Comparison of ENCODE assay signal across 13 cellular contexts in the genomic region with DNA sequence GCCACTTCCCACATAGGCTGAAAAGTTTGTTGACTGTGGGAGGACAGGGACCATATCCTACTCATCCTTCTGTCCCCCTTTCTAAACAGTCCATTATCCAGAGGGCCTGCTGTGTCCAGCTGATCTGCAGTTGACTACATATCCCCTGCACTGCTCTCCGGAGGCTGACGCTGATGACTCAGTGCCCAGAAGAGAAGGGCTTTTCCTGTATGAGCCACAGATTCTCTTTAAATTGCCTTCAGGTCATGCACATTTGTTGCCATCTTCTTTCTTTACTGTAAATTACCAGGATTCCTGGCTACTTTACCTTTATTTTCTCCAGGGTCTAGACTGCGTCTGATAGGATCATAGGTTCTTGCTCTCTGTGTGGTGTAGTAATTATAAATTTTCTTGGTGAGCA.
DNase-seq lines count a peak whose midpoint lies in the region; FAIRE-seq and TF ChIP-seq lines count a peak whose summit lies in the region.
"Had no signal": no experiment of that assay in that cellular context is flagged by ENCODE, and none has a peak within 500 bp of the region (broad histone marks: within the 10 kb centered on the region; RNA-seq: fewer than 3 reads in every experiment).

No MANE protein-coding gene starts in this region.

- no peak overlapping the region for H3K4me3 ChIP-seq in prostate gland
- H3K4me3 ChIP-seq: thoracic aorta had no signal

- peaks cover 13% of the 10 kb centered on the region; the same call in 1 of the 2 replicates for H3K9me3 Mint-ChIP-seq in HFFc6

- TF ChIP-seq CTCF in HFFc6 (IDR thresholded peaks at IDR 0.05) (no peak), prostate gland (IDR thresholded peaks at IDR 0.05) (no peak)

- H3K27ac ChIP-seq in prostate gland, result no peak overlapping the region
- H3K27ac ChIP-seq: thoracic aorta had no signal

- intact Hi-C loops in prostate gland (cut with DNase I), result no loop called here

- H3K27me3 ChIP-seq in prostate gland (replicated peaks; ENCODE audit: insufficient read depth), result no peaks in the 10 kb centered on the region

- DNase-seq in HFFc6 (peak; percentile 53), amniotic stem cell (lab: John Stamatoyannopoulos, UW) (peak; percentile 36), foreskin melanocyte (peak; percentile 50), urothelium cell line (ENCODE audit: low spot score) (peak; percentile 9), D341Med (ENCODE audit: low spot score) (no peak), prostate gland (ENCODE audit: low spot score) (no peak)
- DNase-seq in activated CD4-positive, CD25-positive, alpha-beta regulatory T cell (lab: John Stamatoyannopoulos, UW), result no peak
- DNase-seq: activated T-cell treated with anti-CD3 and anti-CD28 coated beads, Interleukin-2, amount 50 U/mL, for 4 hours; naive B cell; NCI-H1694; NCI-H82 had no signal

- H3K36me3 ChIP-seq in prostate gland, result no peaks in the 10 kb centered on the region
- H3K36me3 ChIP-seq: thoracic aorta had no signal

- H3K27ac Mint-ChIP-seq in HFFc6, result peak overlapping the region; percentile 8; the same call in 1 of the 2 replicates
- H3K27ac Mint-ChIP-seq: naive B cell, WTC11 had no signal

- H3K9me3 ChIP-seq in prostate gland, result no peaks in the 10 kb centered on the region

- peaks cover 13% of the 10 kb centered on the region for H3K4me1 Mint-ChIP-seq in HFFc6 (ENCODE audit: low read depth)
- H3K4me1 Mint-ChIP-seq: naive B cell, WTC11 had no signal

- H3K27me3 Mint-ChIP-seq in HFFc6 (ENCODE audit: insufficient read depth), result peaks cover 8% of the 10 kb centered on the region

- TF ChIP-seq POLR2A in prostate gland (IDR thresholded peaks at IDR 0.05), result no peak

- 79% methylated on average over 3 of the region's 3 CpGs for WGBS in prostate gland

- no peaks in the 10 kb centered on the region for H3K4me1 ChIP-seq in prostate gland (replicated peaks)

- no peak for FAIRE-seq in urothelium cell line (lab: Jason Lieb, UNC)

- H3K4me3 Mint-ChIP-seq in HFFc6, result no peak overlapping the region
- H3K4me3 Mint-ChIP-seq: activated T-cell treated with anti-CD3 and anti-CD28 coated beads, Interleukin-2, amount 50 U/mL, for 4 hours; naive B cell; WTC11 had no signal

- peaks cover 4% of the 10 kb centered on the region; the same call in 1 of the 2 replicates for H3K36me3 Mint-ChIP-seq in HFFc6 (ENCODE audit: low read depth)
- H3K36me3 Mint-ChIP-seq: naive B cell, WTC11 had no signal

Comparison
In these comparisons a context has a peak if more than half of its experiments do, and no peak if none do; other contexts are left out.
1. DNase-seq: peak in HFFc6 (single experiment), amniotic stem cell (single experiment), foreskin melanocyte (single experiment) and urothelium cell line (single experiment); none in activated CD4-positive, CD25-positive, alpha-beta regulatory T cell (0 of 4), D341Med (single experiment) and prostate gland (single experiment).